26 cellular contexts compared by ENCODE assay signal in the genomic region with DNA sequence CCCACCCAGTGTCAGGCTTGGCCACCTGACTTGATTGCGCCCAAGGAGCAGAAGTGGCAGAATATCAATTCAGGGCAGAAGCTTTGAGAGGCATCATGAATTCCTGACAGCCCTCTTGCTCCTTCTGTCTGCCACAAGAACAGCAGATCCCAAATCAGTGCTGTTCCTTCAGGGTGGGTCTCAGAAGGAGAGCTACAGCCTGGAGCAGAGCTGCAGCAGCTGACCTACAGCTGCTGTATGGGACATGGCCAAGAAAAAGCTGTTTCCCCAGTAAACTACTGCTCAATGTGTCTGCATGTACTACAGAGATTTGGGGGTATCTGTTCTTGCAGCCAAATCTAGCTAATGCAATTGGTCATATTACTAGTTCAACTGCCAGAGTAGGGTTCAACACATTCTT.
"Had no signal": no experiment of that assay in that cellular context is flagged by ENCODE, and none has a peak within 500 bp of the region (broad histone marks: within the 10 kb centered on the region; RNA-seq: fewer than 3 reads in every experiment).

No MANE protein-coding gene starts in this region.

- H3K27ac ChIP-seq: adrenal gland, body of pancreas, colonic mucosa, epithelial cell of prostate, WERI-Rb-1 had no signal

- H3K4me3 ChIP-seq: adrenal gland, body of pancreas, colonic mucosa had no signal

- H3K9me3 ChIP-seq: adrenal gland, body of pancreas, colonic mucosa had no signal

- H3K4me1 ChIP-seq: body of pancreas, colonic mucosa had no signal

- H3K36me3 ChIP-seq: adrenal gland, colonic mucosa, WERI-Rb-1 had no signal

- DNase-seq: activated B cell treated with CpG ODN at 0.5 μM for 24 hours; activated CD4-positive, alpha-beta T cell treated with anti-CD3 and anti-CD28 coated beads for 48 hours; activated CD4-positive, alpha-beta T cell treated with anti-CD3 and anti-CD28 coated beads, Interleukin-2, amount 50 U/mL, for 1 hour; activated CD4-positive, alpha-beta T cell treated with anti-CD3 and anti-CD28 coated beads, Interleukin-2, amount 50 U/mL, for 48 hours; activated CD8-positive, alpha-beta memory T cell treated with anti-CD3 and anti-CD28 coated beads for 24 hours; activated CD8-positive, alpha-beta T cell treated with anti-CD3 and anti-CD28 coated beads for 36 hours; activated effector memory CD4-positive, alpha-beta T cell treated with anti-CD3 and anti-CD28 coated beads, Interleukin-2, amount 50 U/mL, for 16 hours; activated naive CD4-positive, alpha-beta T cell treated with anti-CD3 and anti-CD28 coated beads for 36 hours; activated naive CD8-positive, alpha-beta T cell treated with anti-CD3 and anti-CD28 coated beads for 36 hours; activated naive CD8-positive, alpha-beta T cell treated with anti-CD3 and anti-CD28 coated beads, Interleukin-2, amount 50 U/mL, for 24 hours; activated T-cell treated with anti-CD3 and anti-CD28 coated beads, Interleukin-2, amount 50 U/mL, for 4 hours; adrenal gland; amygdala; aorta; body of pancreas; central memory CD4-positive, alpha-beta T cell; cerebellar nuclear complex; colonic mucosa; effector CD8-positive, alpha-beta T cell; foreskin fibroblast; T-helper 1 cell; T-helper 17 cell; T1000; WERI-Rb-1 had no signal

- H3K27me3 ChIP-seq: adrenal gland, body of pancreas, colonic mucosa had no signal

- ATAC-seq: activated CD4-positive, CD25-positive, alpha-beta regulatory T cell treated with anti-CD3 and anti-CD28 coated beads, Interleukin-2, amount 50 U/mL, for 24 hours; activated CD8-positive, alpha-beta T cell treated with anti-CD3 and anti-CD28 coated beads for 36 hours; activated naive CD8-positive, alpha-beta T cell treated with anti-CD3 and anti-CD28 coated beads, Interleukin-2, amount 50 U/mL, for 24 hours; activated T-cell treated with anti-CD3 and anti-CD28 coated beads, Interleukin-2, amount 50 U/mL, for 4 hours; body of pancreas; T-helper 17 cell had no signal
